In the genomic region with DNA sequence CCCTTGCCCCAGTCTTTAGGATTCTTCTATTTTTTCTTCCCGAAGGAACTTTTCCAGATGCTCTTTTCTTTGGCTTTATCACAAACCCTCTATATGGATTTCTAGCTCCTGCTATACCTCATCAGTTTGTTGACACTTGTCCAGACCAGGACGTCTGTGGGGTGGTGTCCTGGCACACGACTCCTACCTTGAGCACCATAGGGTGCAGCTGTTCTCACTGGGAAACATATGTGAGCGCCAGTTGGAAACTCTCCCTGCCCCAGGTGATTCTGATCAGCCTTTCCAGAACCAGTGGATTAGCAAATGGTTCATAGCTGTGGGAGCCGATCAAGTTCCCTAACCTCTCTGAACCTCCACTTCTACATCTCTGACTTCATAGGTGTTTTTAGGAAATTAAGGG, we compare ENCODE assay signal across 33 cellular contexts. TPM values are rescaled to one million over a fixed set of nuclear protein-coding genes. Genes with fewer than 3 reads are reported as not detected.
A peak's percentile ranks its signal among the peaks of the same experiment; 100 is the strongest.
DNase-seq lines count a peak whose midpoint lies in the region; ATAC-seq, FAIRE-seq and TF ChIP-seq lines count a peak whose summit lies in the region.
"Had no signal": no experiment of that assay in that cellular context is flagged by ENCODE, and none has a peak within 500 bp of the region (broad histone marks: within the 10 kb centered on the region; RNA-seq: fewer than 3 reads in every experiment).

No MANE protein-coding gene starts in this region.

- H2BK120ac ChIP-seq in IMR-90 (ENCODE audit: low read depth, low read length) = no peak overlapping the region

- 89% methylated on average over 1 of the region's 5 CpGs; no CpG with 5 or more reads in 1 of the 2 experiments for WGBS in IMR-90 (ENCODE audit: extremely low coverage in 2 of 2, insufficient read length in 1 of 2), 2 experiments
- 37 to 43% methylated on average over 5 of the region's 5 CpGs for WGBS in pancreas, 2 donors

- FAIRE-seq in pancreas (lab: Jason Lieb, UNC) = no peak
- no peak for FAIRE-seq in GM12892 (lab: Jason Lieb, UNC)
- FAIRE-seq: GM12878, H54, urothelium cell line had no signal

- H3K18ac ChIP-seq in IMR-90 (ENCODE audit: low read depth, low read length) = no peak overlapping the region

- H3K27me3 ChIP-seq in IMR-90 (ENCODE audit: control insufficient read depth, insufficient read depth, low read length) (peaks cover 4% of the 10 kb centered on the region), colonic mucosa (no peaks in the 10 kb centered on the region), pancreas (no peaks in the 10 kb centered on the region)
- H3K27me3 ChIP-seq: breast epithelium, gastrocnemius medialis, neutrophil, SJSA1, suprapubic skin had no signal

- no peak for TF ChIP-seq RAD21 in IMR-90 (IDR thresholded peaks at IDR 0.05; ENCODE audit: low read length)

- H3K4ac ChIP-seq in IMR-90 (ENCODE audit: low read depth, low read length) = no peak overlapping the region

- dilution Hi-C loops in IMR-90 (cut with HindIII; ENCODE audit: low sequenced_read_pairs, unreplicated experiment) = no loop called here

- H3K4me2 ChIP-seq in IMR-90 (ENCODE audit: low read depth, low read length) = no peak overlapping the region

- H3K36me3 ChIP-seq in IMR-90 (ENCODE audit: control insufficient read depth, insufficient read depth, low read length) (no peaks in the 10 kb centered on the region), colonic mucosa (no peaks in the 10 kb centered on the region), pancreas (no peaks in the 10 kb centered on the region)
- H3K36me3 ChIP-seq: breast epithelium, gastrocnemius medialis, neutrophil, SJSA1, suprapubic skin had no signal

- no peak overlapping the region for H2BK5ac ChIP-seq in IMR-90 (ENCODE audit: low read depth, low read length, poor library complexity, severe bottlenecking)

- peak overlapping the region; percentile 29; the same call in 1 of the 3 replicates for H2BK15ac ChIP-seq in IMR-90 (ENCODE audit: low read depth, low read length)

- H4K91ac ChIP-seq in IMR-90 (ENCODE audit: insufficient read depth, low read depth, low read length) = no peak overlapping the region

- H3K9me3 ChIP-seq in IMR-90 (ENCODE audit: control insufficient read depth, insufficient read depth, low read length) (no peaks in the 10 kb centered on the region), colonic mucosa (no peaks in the 10 kb centered on the region), pancreas (no peaks in the 10 kb centered on the region)
- H3K9me3 ChIP-seq: breast epithelium, gastrocnemius medialis, neutrophil, SJSA1, suprapubic skin had no signal

- H3K14ac ChIP-seq in IMR-90 (replicated peaks; ENCODE audit: low read depth, low read length) = no peak overlapping the region

- TF ChIP-seq CTCF in 22Rv1 (IDR thresholded peaks at IDR 0.05) = no peak
- TF ChIP-seq CTCF in IMR-90 (conservative IDR thresholded peaks at IDR 0.05; ENCODE audit: low read depth, low read length) = no peak
- no peak for TF ChIP-seq CTCF in colonic mucosa (IDR thresholded peaks at IDR 0.05)
- TF ChIP-seq CTCF in pancreas (IDR thresholded peaks at IDR 0.05) = no peak

- no peak overlapping the region for H3K9ac ChIP-seq in IMR-90 (ENCODE audit: low read depth, low read length)
- H3K9ac ChIP-seq in colonic mucosa (ENCODE audit: low read depth in 2 of 2, low read length in 2 of 2) = peak overlapping the region in 1 of 2 donors; percentile 54

- H3K4me3 ChIP-seq in IMR-90 (ENCODE audit: insufficient read depth, low read depth, low read length) (no peak overlapping the region), colonic mucosa (no peak overlapping the region), pancreas (no peak overlapping the region)
- H3K4me3 ChIP-seq: breast epithelium, gastrocnemius medialis, GM12878, SJSA1, suprapubic skin had no signal

- DNase-seq in IMR-90 (no peak), colonic mucosa (peak; percentile 62), pancreas (no peak), H4 (ENCODE audit: low spot score) (no peak), GM12892 (ENCODE audit: insufficient read length) (no peak), left cardiac atrium (no peak)
- DNase-seq: ACHN; activated CD4-positive, alpha-beta T cell treated with anti-CD3 and anti-CD28 coated beads, Interleukin-2, amount 10 ng/mL, durations not matched to agents 24 days and 14 days; CD8-positive, alpha-beta T cell; DMS153; effector CD4-positive, alpha-beta T cell; gastrocnemius medialis; Karpas-422; mesendoderm; NCI-H1436 treated with DMSO at 0.1 percent for 48 hours; NCI-H2081 treated with DMSO at 0.1 percent for 48 hours; NCI-H345; NCI-H82; stimulated activated CD4-positive, alpha-beta T cell treated with anti-CD3 and anti-CD28 coated beads, Interleukin-15, amount 100 ng/mL, for 24 hours; stimulated activated CD4-positive, alpha-beta T cell treated with anti-CD3 and anti-CD28 coated beads, Interleukin-4, amount 100 ng/mL, for 4 hours had no signal

- no peaks in the 10 kb centered on the region; the same call in 1 of the 2 replicates for H3K9me1 ChIP-seq in IMR-90 (ENCODE audit: insufficient read depth, low read length)

- TF ChIP-seq POLR2A in IMR-90 (IDR thresholded peaks at IDR 0.05; ENCODE audit: low read depth, low read length) = no peak
- TF ChIP-seq POLR2A in GM12892 (IDR thresholded peaks at IDR 0.05; ENCODE audit: low read depth, low read length) = no peak

- BruUV-seq in IMR-90 (replicated peaks; lab: Mats Ljungman, UMichigan) = no TSS peak

- intact Hi-C loops in IMR-90 (cut with micrococcal nuclease) = loop anchor here (10.0 kb wide), 2 partner anchors 121 to 601 kb away; no protein-coding TSS in a partner anchor
- intact Hi-C loops in colonic mucosa (cut with DNase I) = no loop called here
- intact Hi-C loops in pancreas (cut with DNase I) = no loop called here
- intact Hi-C loops in left cardiac atrium (cut with DNase I) = no loop called here

- no peak overlapping the region for H2AFZ ChIP-seq in IMR-90 (replicated peaks; ENCODE audit: low read length, poor library complexity)

- H4K5ac ChIP-seq in IMR-90 (ENCODE audit: low read depth, low read length) = no peak overlapping the region

- CTCF ChIA-PET in IMR-90 (lab: Yijun Ruan, JAX) = no interaction called here

- peak overlapping the region; percentile 1; the same call in 1 of the 2 replicates for H2AK5ac ChIP-seq in IMR-90 (ENCODE audit: low read depth, low read length)

- no peak overlapping the region for H2BK20ac ChIP-seq in IMR-90 (ENCODE audit: low read depth, low read length)

- H4K8ac ChIP-seq in IMR-90 (ENCODE audit: low read depth in 2 of 2, low read length in 2 of 2) = no peak overlapping the region

- H3K79me1 ChIP-seq in IMR-90 (ENCODE audit: low read depth in 1 of 2, low read length in 2 of 2) = no peaks in the 10 kb centered on the region

- POLR2A ChIA-PET in IMR-90 (lab: Charles Lee; ENCODE audit: unreplicated experiment) = no interaction called here

- no peak overlapping the region for H2AK9ac ChIP-seq in IMR-90 (replicated peaks; ENCODE audit: low read depth, low read length, poor library complexity)

- in situ Hi-C loops in IMR-90 (cut with MboI; ENCODE audit: low sequenced_read_pairs) = no loop called here

- H4K20me1 ChIP-seq in IMR-90 (ENCODE audit: insufficient read depth, low read length) = no peaks in the 10 kb centered on the region

- H3K27ac ChIP-seq in 22Rv1 (peak overlapping the region; percentile 99), IMR-90 (ENCODE audit: insufficient read depth, low read length) (no peak overlapping the region), colonic mucosa (peak overlapping the region; percentile 45), pancreas (no peak overlapping the region)
- H3K27ac ChIP-seq: breast epithelium, gastrocnemius medialis, HL-60, neutrophil, SJSA1, suprapubic skin had no signal

- no peak for ATAC-seq in IMR-90 (ENCODE audit: low read depth)
- peak in 3 of 4 donors; percentile 9 to 29 (median 12) for ATAC-seq in pancreas
- ATAC-seq in GM21723 (IDR thresholded peaks at IDR 0.05; ENCODE audit: unreplicated experiment) = no peak
- no peak for ATAC-seq in left cardiac atrium
- ATAC-seq: activated naive CD4-positive, alpha-beta T cell treated with anti-CD3 and anti-CD28 coated beads, Interleukin-2, amount 50 U/mL, for 72 hours; CD8-positive, alpha-beta T cell; gastrocnemius medialis; GM12878; left lobe of liver; WTC11 had no signal

- H3K56ac ChIP-seq in IMR-90 (ENCODE audit: extremely low read depth, insufficient read depth, low read length) = no peak overlapping the region

- H3K4me1 ChIP-seq in IMR-90 (ENCODE audit: control insufficient read depth, insufficient read depth, low read length) (peaks cover 18% of the 10 kb centered on the region), colonic mucosa (peaks cover 35% of the 10 kb centered on the region), pancreas (peaks cover 4 to 21% (median 11%) of the 10 kb centered on the region in 3 donors)
- H3K4me1 ChIP-seq: breast epithelium, gastrocnemius medialis had no signal

- no peak overlapping the region for H3K23ac ChIP-seq in IMR-90 (ENCODE audit: low read depth, low read length)

TF ChIP-seq in IMR-90, 13 proteins besides CTCF, POLR2A, EP300 and RAD21 (continues in another document):
- no peak for TF ChIP-seq CHD1 (IDR thresholded peaks at IDR 0.05; ENCODE audit: low read depth, low read length)
- TF ChIP-seq NFE2L2 (IDR thresholded peaks at IDR 0.05; ENCODE audit: low read depth, low read length) = no peak
- TF ChIP-seq MAFK (IDR thresholded peaks at IDR 0.05; ENCODE audit: low read depth, low read length) = no peak
- TF ChIP-seq MAZ (IDR thresholded peaks at IDR 0.05; ENCODE audit: borderline replicate concordance, low read depth, low read length) = no peak
- no peak for TF ChIP-seq MXI1 (IDR thresholded peaks at IDR 0.05; ENCODE audit: borderline replicate concordance, low read depth, low read length)
- no peak for TF ChIP-seq RCOR1 (IDR thresholded peaks at IDR 0.05; ENCODE audit: insufficient replicate concordance, low read length)
- TF ChIP-seq, protein P1, sequence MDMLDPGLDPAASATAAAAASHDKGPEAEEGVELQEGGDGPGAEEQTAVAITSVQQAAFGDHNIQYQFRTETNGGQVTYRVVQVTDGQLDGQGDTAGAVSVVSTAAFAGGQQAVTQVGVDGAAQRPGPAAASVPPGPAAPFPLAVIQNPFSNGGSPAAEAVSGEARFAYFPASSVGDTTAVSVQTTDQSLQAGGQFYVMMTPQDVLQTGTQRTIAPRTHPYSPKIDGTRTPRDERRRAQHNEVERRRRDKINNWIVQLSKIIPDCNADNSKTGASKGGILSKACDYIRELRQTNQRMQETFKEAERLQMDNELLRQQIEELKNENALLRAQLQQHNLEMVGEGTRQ (IDR thresholded peaks at IDR 0.05; ENCODE audit: low read depth, low read length) = no peak
- TF ChIP-seq CEBPB (IDR thresholded peaks at IDR 0.05; ENCODE audit: low read depth, low read length) = no peak
- TF ChIP-seq FOS (IDR thresholded peaks at IDR 0.05; ENCODE audit: low read depth, low read length) = no peak

RNA-seq across cellular contexts. Expression of gene USP3, which starts 40.6 kb away (rescaled TPM):
- 46.7 and 52.3 TPM in 2 replicates for total RNA-seq in IMR-90 (2012; rRNA removed)
- polyA plus RNA-seq in IMR-90 (2012; rRNA removed) = 13.7 and 17.3 TPM in 2 replicates
- polyA plus RNA-seq in IMR-90 (2012; cell fraction: cytosol; rRNA removed) = 6.2 and 15.2 TPM in 2 replicates
- polyA plus RNA-seq in IMR-90 (2012; cell fraction: nucleus; rRNA removed; ENCODE audit: low replicate concordance) = 23.8 and 84.1 TPM in 2 replicates
- total RNA-seq in colonic mucosa = 10 to 100 TPM; 57.6 to 74.2 TPM
- 10 to 100 TPM; 39.3 to 50.8 (median 43.1) TPM for total RNA-seq in pancreas
- 10 to 100 TPM; 28.5 to 35.8 TPM for polyA plus RNA-seq in pancreas
- 31.0 and 48.3 TPM in 2 replicates for total RNA-seq in H4 (2014; rRNA removed; shearing (Covaris generic))
- polyA plus RNA-seq in GM12892 (2012; ENCODE audit: missing spikeins) = 27.9 TPM
- total RNA-seq in left cardiac atrium = 10 to 100 TPM; 20.1 to 27.4 TPM

Comparison
In these comparisons a context has a peak if more than half of its experiments do, and no peak if none do; other contexts are left out.
1. H3K27ac ChIP-seq: peak in 22Rv1 (single experiment) and colonic mucosa (single experiment); none in IMR-90 (single experiment) and pancreas (0 of 4).
2. ATAC-seq: peak in pancreas (3 of 4); none in IMR-90 (single experiment), GM21723 (single experiment) and left cardiac atrium (0 of 2).